Comparison of ENCODE assay signal across 8 cellular contexts in genomic region chr11:116276051-116277044, GRCh38.
DNase-seq lines count a peak whose midpoint lies in the region; ATAC-seq, FAIRE-seq and TF ChIP-seq lines count a peak whose summit lies in the region.

No MANE protein-coding gene starts in this region.

- H3K36me3 ChIP-seq in bronchial epithelial cell (ENCODE audit: control insufficient read depth, insufficient read depth, low read length) = no peaks in the 10 kb centered on the region

- peak; percentile 83 for TF ChIP-seq CTCF in GM12864 (IDR thresholded peaks at IDR 0.05; ENCODE audit: low read depth, low read length, missing control alignments)
- peak; percentile 45 for TF ChIP-seq CTCF in WI38 (IDR thresholded peaks at IDR 0.05; ENCODE audit: low read depth, low read length)
- peak; percentile 85 for TF ChIP-seq CTCF in bronchial epithelial cell (IDR thresholded peaks at IDR 0.05; ENCODE audit: insufficient read depth, low read length, severe bottlenecking)

- H3K27me3 ChIP-seq in bronchial epithelial cell (ENCODE audit: control insufficient read depth, insufficient read depth, low read length) = no peaks in the 10 kb centered on the region

- ATAC-seq in HG02623 (IDR thresholded peaks at IDR 0.05; ENCODE audit: unreplicated experiment) = peak; percentile 82

- H3K4me3 ChIP-seq in GM12864 (ENCODE audit: low read depth, low read length) (peak overlapping the region; percentile 24; the same call in 1 of the 2 replicates), WI38 (ENCODE audit: low read depth, low read length) (no peak overlapping the region), bronchial epithelial cell (ENCODE audit: low read depth, low read length) (peak overlapping the region; percentile 12)

- DNase-seq in GM12864 (ENCODE audit: low read depth) (peak; percentile 45), NCI-H1694 (lab: John Stamatoyannopoulos, UW) (peak; percentile 52), bronchial epithelial cell (ENCODE audit: low read depth) (peak; percentile 44), inferior parietal cortex (ENCODE audit: extremely low spot score) (peak; percentile 76), SW 1271 (lab: John Stamatoyannopoulos, UW) (no peak)
- peak; percentile 35 to 72 (median 66) for DNase-seq in stimulated activated CD4-positive, alpha-beta T cell treated with anti-CD3 and anti-CD28 coated beads, Interleukin-1b, Interleukin-23, amount 100 ng/mL, for 24 hours (ENCODE audit: low read depth in 4 of 4, low spot score in 1 of 4)

- FAIRE-seq in bronchial epithelial cell (lab: Jason Lieb, UNC) = no peak

Comparison
In these comparisons a context has a peak if more than half of its experiments do, and no peak if none do; other contexts are left out.
1. DNase-seq: peak in GM12864 (single experiment), NCI-H1694 (single experiment), bronchial epithelial cell (single experiment), inferior parietal cortex (single experiment) and stimulated activated CD4-positive, alpha-beta T cell treated with anti-CD3 and anti-CD28 coated beads, Interleukin-1b, Interleukin-23, amount 100 ng/mL, for 24 hours (4 of 4); none in SW 1271 (0 of 2).
2. Peak in every context shown above with its lines, with median percentiles within 50 percentile points of each other: CTCF ChIP-seq.